24 cellular contexts compared by ENCODE assay signal in the genomic region with DNA sequence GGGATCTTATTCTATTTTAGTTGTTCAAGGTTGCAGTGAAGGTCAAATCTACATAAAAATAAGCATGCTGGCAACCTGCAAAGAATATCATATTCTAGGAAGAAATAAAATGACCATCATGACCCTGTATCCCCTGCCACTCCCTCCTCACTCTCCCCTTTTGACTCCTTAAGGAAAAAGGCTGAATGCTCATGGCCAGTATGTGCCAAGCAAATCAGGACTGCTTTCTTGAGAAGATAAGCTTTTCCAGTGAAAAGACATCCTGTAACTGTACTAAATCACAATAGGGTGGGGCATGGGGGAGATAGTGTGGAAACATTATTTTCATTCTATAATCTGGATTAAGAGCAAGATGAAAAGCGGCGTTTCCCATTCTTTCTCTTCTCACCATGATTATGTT.
"Had no signal": no experiment of that assay in that cellular context is flagged by ENCODE, and none has a peak within 500 bp of the region (broad histone marks: within the 10 kb centered on the region; RNA-seq: fewer than 3 reads in every experiment).

No MANE protein-coding gene starts in this region.

- ATAC-seq: effector memory CD8-positive, alpha-beta T cell; foreskin keratinocyte; gastroesophageal sphincter; heart left ventricle; left colon; left lung; lower lobe of right lung; mucosa of descending colon; naive thymus-derived CD8-positive, alpha-beta T cell had no signal

- H3K4me2 ChIP-seq: hepatocyte had no signal

- H3K4me1 ChIP-seq: colonic mucosa, foreskin keratinocyte, gastroesophageal sphincter, lower lobe of right lung had no signal

- H3K36me3 ChIP-seq: colonic mucosa, esophagus muscularis mucosa, gastroesophageal sphincter, heart left ventricle, left lung, lower lobe of right lung had no signal

- FAIRE-seq: endometrium, frontal cortex, kidney had no signal

- H3K27ac ChIP-seq: colonic mucosa, esophagus muscularis mucosa, foreskin keratinocyte, gastroesophageal sphincter, heart left ventricle, hepatocyte, left lung, lower lobe of right lung had no signal

- H3K79me2 ChIP-seq: hepatocyte had no signal

- H3K27me3 ChIP-seq: colonic mucosa, esophagus muscularis mucosa, gastroesophageal sphincter, heart left ventricle, hepatocyte, left lung had no signal

- H3K9me3 ChIP-seq: colonic mucosa, esophagus muscularis mucosa, gastroesophageal sphincter, heart left ventricle, left lung, lower lobe of right lung, mucosa of descending colon had no signal

- DNase-seq: colonic mucosa; cortex of kidney; effector CD8-positive, alpha-beta T cell; effector memory CD8-positive, alpha-beta T cell; endodermal cell; foreskin keratinocyte; heart left ventricle; hypothalamus; immature natural killer cell; islet precursor cell; kidney; kidney glomerular epithelial cell; left colon; left lung; lower lobe of right lung; mesenchymal stem cell; mucosa of descending colon; naive B cell; naive thymus-derived CD8-positive, alpha-beta T cell had no signal

- H2AFZ ChIP-seq: hepatocyte had no signal

- H3K4me3 ChIP-seq: colonic mucosa, esophagus muscularis mucosa, gastroesophageal sphincter, heart left ventricle, hepatocyte, left lung, lower lobe of right lung, mucosa of descending colon had no signal
